ENCODE assay signal across 1 cellular context in the genomic region with DNA sequence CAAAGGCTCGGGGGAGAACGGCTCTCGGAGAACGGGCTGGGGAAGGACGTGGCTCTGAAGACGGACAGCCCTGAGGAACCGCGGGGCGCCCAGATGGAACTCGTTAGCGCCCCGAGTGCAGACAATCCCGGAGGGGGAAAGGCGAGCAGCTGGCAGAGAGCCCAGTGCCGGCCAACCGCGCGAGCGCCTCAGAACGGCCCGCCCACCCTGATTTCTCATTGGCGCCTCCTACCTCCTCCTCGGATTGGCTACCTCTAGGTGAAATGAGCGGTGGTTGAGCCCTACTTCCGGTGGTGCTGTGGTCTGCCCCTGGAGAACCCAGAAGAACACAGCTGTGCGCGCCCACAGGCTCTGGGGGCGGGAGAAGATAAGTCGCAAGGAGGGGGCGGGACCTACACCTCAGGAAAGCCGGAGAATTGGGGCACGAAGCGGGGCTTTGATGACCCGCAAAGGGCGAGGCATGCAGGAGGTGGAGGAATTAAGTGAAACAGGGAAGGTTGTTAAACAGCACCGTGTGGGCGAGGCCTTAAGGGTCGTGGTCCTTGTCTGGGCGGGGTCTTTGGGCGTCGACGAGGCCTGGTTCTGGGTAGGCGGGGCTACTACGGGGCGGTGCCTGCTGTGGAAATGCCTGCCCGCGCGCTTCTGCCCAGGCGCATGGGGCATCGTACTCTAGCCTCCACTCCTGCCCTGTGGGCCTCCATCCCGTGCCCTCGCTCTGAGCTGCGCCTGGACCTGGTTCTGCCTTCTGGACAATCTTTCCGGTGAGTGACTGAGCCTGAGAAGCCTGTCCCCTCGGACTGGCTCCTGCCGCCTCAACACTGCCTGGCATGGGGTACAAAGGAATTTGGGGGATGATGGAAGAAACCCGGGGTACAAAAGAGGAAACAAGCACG.
TF ChIP-seq lines count a peak whose summit lies in the region.

A gene (plus strand): TSS at position 290 of the 893 bp plus-strand sequence. CDS start 335 bp downstream, at position 625.

TF ChIP-seq in K562, 482 proteins besides CTCF, POLR2A, EP300 and RAD21 (continued from another document and continues in another):
- TF ChIP-seq, protein P1, sequence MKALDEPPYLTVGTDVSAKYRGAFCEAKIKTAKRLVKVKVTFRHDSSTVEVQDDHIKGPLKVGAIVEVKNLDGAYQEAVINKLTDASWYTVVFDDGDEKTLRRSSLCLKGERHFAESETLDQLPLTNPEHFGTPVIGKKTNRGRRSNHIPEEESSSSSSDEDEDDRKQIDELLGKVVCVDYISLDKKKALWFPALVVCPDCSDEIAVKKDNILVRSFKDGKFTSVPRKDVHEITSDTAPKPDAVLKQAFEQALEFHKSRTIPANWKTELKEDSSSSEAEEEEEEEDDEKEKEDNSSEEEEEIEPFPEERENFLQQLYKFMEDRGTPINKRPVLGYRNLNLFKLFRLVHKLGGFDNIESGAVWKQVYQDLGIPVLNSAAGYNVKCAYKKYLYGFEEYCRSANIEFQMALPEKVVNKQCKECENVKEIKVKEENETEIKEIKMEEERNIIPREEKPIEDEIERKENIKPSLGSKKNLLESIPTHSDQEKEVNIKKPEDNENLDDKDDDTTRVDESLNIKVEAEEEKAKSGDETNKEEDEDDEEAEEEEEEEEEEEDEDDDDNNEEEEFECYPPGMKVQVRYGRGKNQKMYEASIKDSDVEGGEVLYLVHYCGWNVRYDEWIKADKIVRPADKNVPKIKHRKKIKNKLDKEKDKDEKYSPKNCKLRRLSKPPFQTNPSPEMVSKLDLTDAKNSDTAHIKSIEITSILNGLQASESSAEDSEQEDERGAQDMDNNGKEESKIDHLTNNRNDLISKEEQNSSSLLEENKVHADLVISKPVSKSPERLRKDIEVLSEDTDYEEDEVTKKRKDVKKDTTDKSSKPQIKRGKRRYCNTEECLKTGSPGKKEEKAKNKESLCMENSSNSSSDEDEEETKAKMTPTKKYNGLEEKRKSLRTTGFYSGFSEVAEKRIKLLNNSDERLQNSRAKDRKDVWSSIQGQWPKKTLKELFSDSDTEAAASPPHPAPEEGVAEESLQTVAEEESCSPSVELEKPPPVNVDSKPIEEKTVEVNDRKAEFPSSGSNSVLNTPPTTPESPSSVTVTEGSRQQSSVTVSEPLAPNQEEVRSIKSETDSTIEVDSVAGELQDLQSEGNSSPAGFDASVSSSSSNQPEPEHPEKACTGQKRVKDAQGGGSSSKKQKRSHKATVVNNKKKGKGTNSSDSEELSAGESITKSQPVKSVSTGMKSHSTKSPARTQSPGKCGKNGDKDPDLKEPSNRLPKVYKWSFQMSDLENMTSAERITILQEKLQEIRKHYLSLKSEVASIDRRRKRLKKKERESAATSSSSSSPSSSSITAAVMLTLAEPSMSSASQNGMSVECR (CRISPR knock-in tag; IDR thresholded peaks at IDR 0.05): peak; percentile 90
- TF ChIP-seq POLR2AphosphoS2 (IDR thresholded peaks at IDR 0.05; ENCODE audit: low read length) (peak; percentile 69; the same call in 1 of the 2 replicates), ZFX (CRISPR knock-in tag; IDR thresholded peaks at IDR 0.05) (peak; percentile 29; the same call in 1 of the 2 replicates), CBX8 (IDR thresholded peaks at IDR 0.05; ENCODE audit: borderline replicate concordance, extremely low read depth, low read depth, low read length, poor library complexity, severe bottlenecking) (no peak), SPI1 (IDR thresholded peaks at IDR 0.05; ENCODE audit: borderline replicate concordance, low read depth, low read length) (0 out of 2 replicates have a peak, but pooled peaks have one; percentile 1), RNF2 (IDR thresholded peaks at IDR 0.05) (0 out of 2 replicates have a peak, but pooled peaks have one; percentile 49), ZBTB17 (CRISPR knock-in tag; IDR thresholded peaks at IDR 0.05) (peak; percentile 9; the same call in 1 of the 2 replicates), RHOXF2B (CRISPR knock-in tag; conservative IDR thresholded peaks at IDR 0.05) (no peak), NELFE (IDR thresholded peaks at IDR 0.05; ENCODE audit: insufficient read depth, insufficient read length) (no peak), HNRNPLL (IDR thresholded peaks at IDR 0.05; ENCODE audit: low read depth, low read length, poor library complexity, severe bottlenecking) (no peak), LARP7 (IDR thresholded peaks at IDR 0.05) (no peak), SUPT5H (IDR thresholded peaks at IDR 0.05) (peak; percentile 82), XRCC3 (IDR thresholded peaks at IDR 0.05) (no peak), MTA3 (IDR thresholded peaks at IDR 0.05; ENCODE audit: borderline replicate concordance) (peak; percentile 59), SIX5 (IDR thresholded peaks at IDR 0.05; ENCODE audit: borderline replicate concordance in 1 of 2, insufficient read depth in 1 of 2, low read depth in 1 of 2, low read length in 2 of 2) (no peak), CEBPB (tag; IDR thresholded peaks at IDR 0.05) (no peak), FOSL1 (tag; conservative IDR thresholded peaks at IDR 0.05) (no peak; the same call in 1 of the 2 replicates), SIRT6 (IDR thresholded peaks at IDR 0.05; ENCODE audit: low read depth, low read length) (no peak), ZNF124 (CRISPR knock-in tag; IDR thresholded peaks at IDR 0.05) (no peak), IRF2 (CRISPR knock-in tag; IDR thresholded peaks at IDR 0.05) (no peak), RBM34 (IDR thresholded peaks at IDR 0.05; ENCODE audit: borderline replicate concordance, insufficient read depth, low read length) (no peak), PHF21A (IDR thresholded peaks at IDR 0.05; ENCODE audit: borderline replicate concordance, low read depth) (no peak), ZNF354B (CRISPR knock-in tag; IDR thresholded peaks at IDR 0.05) (no peak), ZBTB1 (CRISPR knock-in tag; IDR thresholded peaks at IDR 0.05; ENCODE audit: borderline replicate concordance, low read depth) (peak; percentile 73; the same call in 1 of the 2 replicates)
- TF ChIP-seq, protein P2, sequence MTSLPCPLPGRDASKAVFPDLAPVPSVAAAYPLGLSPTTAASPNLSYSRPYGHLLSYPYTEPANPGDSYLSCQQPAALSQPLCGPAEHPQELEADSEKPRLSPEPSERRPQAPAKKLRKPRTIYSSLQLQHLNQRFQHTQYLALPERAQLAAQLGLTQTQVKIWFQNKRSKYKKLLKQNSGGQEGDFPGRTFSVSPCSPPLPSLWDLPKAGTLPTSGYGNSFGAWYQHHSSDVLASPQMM (CRISPR knock-in tag; IDR thresholded peaks at IDR 0.05): no peak
- TF ChIP-seq, protein P3, sequence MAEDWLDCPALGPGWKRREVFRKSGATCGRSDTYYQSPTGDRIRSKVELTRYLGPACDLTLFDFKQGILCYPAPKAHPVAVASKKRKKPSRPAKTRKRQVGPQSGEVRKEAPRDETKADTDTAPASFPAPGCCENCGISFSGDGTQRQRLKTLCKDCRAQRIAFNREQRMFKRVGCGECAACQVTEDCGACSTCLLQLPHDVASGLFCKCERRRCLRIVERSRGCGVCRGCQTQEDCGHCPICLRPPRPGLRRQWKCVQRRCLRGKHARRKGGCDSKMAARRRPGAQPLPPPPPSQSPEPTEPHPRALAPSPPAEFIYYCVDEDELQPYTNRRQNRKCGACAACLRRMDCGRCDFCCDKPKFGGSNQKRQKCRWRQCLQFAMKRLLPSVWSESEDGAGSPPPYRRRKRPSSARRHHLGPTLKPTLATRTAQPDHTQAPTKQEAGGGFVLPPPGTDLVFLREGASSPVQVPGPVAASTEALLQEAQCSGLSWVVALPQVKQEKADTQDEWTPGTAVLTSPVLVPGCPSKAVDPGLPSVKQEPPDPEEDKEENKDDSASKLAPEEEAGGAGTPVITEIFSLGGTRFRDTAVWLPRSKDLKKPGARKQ (CRISPR knock-in tag; IDR thresholded peaks at IDR 0.05): no peak
- TF ChIP-seq, protein P4, sequence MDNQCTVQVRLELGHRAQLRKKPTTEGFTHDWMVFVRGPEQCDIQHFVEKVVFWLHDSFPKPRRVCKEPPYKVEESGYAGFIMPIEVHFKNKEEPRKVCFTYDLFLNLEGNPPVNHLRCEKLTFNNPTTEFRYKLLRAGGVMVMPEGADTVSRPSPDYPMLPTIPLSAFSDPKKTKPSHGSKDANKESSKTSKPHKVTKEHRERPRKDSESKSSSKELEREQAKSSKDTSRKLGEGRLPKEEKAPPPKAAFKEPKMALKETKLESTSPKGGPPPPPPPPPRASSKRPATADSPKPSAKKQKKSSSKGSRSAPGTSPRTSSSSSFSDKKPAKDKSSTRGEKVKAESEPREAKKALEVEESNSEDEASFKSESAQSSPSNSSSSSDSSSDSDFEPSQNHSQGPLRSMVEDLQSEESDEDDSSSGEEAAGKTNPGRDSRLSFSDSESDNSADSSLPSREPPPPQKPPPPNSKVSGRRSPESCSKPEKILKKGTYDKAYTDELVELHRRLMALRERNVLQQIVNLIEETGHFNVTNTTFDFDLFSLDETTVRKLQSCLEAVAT (IDR thresholded peaks at IDR 0.05): peak in 1 of 2 experiments; percentile 81; a peak in 2 of 4 replicates
- TF ChIP-seq, protein P5, sequence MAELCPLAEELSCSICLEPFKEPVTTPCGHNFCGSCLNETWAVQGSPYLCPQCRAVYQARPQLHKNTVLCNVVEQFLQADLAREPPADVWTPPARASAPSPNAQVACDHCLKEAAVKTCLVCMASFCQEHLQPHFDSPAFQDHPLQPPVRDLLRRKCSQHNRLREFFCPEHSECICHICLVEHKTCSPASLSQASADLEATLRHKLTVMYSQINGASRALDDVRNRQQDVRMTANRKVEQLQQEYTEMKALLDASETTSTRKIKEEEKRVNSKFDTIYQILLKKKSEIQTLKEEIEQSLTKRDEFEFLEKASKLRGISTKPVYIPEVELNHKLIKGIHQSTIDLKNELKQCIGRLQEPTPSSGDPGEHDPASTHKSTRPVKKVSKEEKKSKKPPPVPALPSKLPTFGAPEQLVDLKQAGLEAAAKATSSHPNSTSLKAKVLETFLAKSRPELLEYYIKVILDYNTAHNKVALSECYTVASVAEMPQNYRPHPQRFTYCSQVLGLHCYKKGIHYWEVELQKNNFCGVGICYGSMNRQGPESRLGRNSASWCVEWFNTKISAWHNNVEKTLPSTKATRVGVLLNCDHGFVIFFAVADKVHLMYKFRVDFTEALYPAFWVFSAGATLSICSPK (IDR thresholded peaks at IDR 0.05; ENCODE audit: borderline replicate concordance): no peak
- TF ChIP-seq, protein P6, sequence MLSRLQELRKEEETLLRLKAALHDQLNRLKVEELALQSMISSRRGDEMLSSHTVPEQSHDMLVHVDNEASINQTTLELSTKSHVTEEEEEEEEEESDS (CRISPR knock-in tag; IDR thresholded peaks at IDR 0.05): no peak
- TF ChIP-seq, protein P7, sequence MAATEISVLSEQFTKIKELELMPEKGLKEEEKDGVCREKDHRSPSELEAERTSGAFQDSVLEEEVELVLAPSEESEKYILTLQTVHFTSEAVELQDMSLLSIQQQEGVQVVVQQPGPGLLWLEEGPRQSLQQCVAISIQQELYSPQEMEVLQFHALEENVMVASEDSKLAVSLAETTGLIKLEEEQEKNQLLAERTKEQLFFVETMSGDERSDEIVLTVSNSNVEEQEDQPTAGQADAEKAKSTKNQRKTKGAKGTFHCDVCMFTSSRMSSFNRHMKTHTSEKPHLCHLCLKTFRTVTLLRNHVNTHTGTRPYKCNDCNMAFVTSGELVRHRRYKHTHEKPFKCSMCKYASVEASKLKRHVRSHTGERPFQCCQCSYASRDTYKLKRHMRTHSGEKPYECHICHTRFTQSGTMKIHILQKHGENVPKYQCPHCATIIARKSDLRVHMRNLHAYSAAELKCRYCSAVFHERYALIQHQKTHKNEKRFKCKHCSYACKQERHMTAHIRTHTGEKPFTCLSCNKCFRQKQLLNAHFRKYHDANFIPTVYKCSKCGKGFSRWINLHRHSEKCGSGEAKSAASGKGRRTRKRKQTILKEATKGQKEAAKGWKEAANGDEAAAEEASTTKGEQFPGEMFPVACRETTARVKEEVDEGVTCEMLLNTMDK (IDR thresholded peaks at IDR 0.05; ENCODE audit: borderline replicate concordance, insufficient read depth, low read depth, low read length, poor library complexity, severe bottlenecking): no peak
- TF ChIP-seq, protein P8, sequence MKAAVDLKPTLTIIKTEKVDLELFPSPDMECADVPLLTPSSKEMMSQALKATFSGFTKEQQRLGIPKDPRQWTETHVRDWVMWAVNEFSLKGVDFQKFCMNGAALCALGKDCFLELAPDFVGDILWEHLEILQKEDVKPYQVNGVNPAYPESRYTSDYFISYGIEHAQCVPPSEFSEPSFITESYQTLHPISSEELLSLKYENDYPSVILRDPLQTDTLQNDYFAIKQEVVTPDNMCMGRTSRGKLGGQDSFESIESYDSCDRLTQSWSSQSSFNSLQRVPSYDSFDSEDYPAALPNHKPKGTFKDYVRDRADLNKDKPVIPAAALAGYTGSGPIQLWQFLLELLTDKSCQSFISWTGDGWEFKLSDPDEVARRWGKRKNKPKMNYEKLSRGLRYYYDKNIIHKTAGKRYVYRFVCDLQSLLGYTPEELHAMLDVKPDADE (conservative IDR thresholded peaks at IDR 0.05; ENCODE audit: control insufficient read depth, low read depth, low read length): peak; percentile 62
- TF ChIP-seq, protein P9, sequence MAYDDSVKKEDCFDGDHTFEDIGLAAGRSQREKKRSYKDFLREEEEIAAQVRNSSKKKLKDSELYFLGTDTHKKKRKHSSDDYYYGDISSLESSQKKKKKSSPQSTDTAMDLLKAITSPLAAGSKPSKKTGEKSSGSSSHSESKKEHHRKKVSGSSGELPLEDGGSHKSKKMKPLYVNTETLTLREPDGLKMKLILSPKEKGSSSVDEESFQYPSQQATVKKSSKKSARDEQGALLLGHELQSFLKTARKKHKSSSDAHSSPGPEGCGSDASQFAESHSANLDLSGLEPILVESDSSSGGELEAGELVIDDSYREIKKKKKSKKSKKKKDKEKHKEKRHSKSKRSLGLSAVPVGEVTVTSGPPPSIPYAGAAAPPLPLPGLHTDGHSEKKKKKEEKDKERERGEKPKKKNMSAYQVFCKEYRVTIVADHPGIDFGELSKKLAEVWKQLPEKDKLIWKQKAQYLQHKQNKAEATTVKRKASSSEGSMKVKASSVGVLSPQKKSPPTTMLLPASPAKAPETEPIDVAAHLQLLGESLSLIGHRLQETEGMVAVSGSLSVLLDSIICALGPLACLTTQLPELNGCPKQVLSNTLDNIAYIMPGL (CRISPR knock-in tag; IDR thresholded peaks at IDR 0.05): no peak
- TF ChIP-seq, protein P10, sequence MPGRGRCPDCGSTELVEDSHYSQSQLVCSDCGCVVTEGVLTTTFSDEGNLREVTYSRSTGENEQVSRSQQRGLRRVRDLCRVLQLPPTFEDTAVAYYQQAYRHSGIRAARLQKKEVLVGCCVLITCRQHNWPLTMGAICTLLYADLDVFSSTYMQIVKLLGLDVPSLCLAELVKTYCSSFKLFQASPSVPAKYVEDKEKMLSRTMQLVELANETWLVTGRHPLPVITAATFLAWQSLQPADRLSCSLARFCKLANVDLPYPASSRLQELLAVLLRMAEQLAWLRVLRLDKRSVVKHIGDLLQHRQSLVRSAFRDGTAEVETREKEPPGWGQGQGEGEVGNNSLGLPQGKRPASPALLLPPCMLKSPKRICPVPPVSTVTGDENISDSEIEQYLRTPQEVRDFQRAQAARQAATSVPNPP (IDR thresholded peaks at IDR 0.05; ENCODE audit: borderline replicate concordance, insufficient read depth, insufficient read length): no peak
- TF ChIP-seq, protein P11, sequence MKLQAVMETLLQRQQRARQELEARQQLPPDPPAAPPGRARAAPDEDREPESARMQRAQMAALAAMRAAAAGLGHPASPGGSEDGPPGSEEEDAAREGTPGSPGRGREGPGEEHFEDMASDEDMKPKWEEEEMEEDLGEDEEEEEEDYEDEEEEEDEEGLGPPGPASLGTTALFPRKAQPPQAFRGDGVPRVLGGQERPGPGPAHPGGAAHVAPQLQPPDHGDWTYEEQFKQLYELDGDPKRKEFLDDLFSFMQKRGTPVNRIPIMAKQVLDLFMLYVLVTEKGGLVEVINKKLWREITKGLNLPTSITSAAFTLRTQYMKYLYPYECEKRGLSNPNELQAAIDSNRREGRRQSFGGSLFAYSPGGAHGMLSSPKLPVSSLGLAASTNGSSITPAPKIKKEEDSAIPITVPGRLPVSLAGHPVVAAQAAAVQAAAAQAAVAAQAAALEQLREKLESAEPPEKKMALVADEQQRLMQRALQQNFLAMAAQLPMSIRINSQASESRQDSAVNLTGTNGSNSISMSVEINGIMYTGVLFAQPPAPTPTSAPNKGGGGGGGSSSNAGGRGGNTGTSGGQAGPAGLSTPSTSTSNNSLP (IDR thresholded peaks at IDR 0.05; ENCODE audit: borderline replicate concordance, low read depth, low read length): 0 out of 2 replicates have a peak, but pooled peaks have one; percentile 18
